In genomic region chr21:25562660-25563059, GRCh38 we compare ENCODE assay signal across 9 cellular contexts. TPM values are rescaled to one million over a fixed set of nuclear protein-coding genes. Genes with fewer than 3 reads are reported as not detected.
A peak's percentile ranks its signal among the peaks of the same experiment; 100 is the strongest.
DNase-seq lines count a peak whose midpoint lies in the region; ATAC-seq and TF ChIP-seq lines count a peak whose summit lies in the region.
"Had no signal": no experiment of that assay in that cellular context is flagged by ENCODE, and none has a peak within 500 bp of the region (broad histone marks: within the 10 kb centered on the region; RNA-seq: fewer than 3 reads in every experiment).

No MANE protein-coding gene starts in this region.

- peak overlapping the region; percentile 90 for H4K8ac ChIP-seq in mesenchymal stem cell (ENCODE audit: low read length)

- H3K9me3 ChIP-seq in right cardiac atrium (ENCODE audit: control insufficient read depth, low read length), result no peaks in the 10 kb centered on the region
- no peaks in the 10 kb centered on the region for H3K9me3 ChIP-seq in adipocyte (ENCODE audit: control insufficient read depth, low read length)
- no peaks in the 10 kb centered on the region for H3K9me3 ChIP-seq in mesenchymal stem cell (ENCODE audit: control insufficient read depth, low read length)
- H3K9me3 ChIP-seq in vagina, result no peaks in the 10 kb centered on the region

- H3K27me3 ChIP-seq in right cardiac atrium (ENCODE audit: control insufficient read depth, insufficient read depth) (no peaks in the 10 kb centered on the region), adipocyte (replicated peaks; ENCODE audit: control insufficient read depth, insufficient read depth, low read length) (no peaks in the 10 kb centered on the region), mesenchymal stem cell (ENCODE audit: control insufficient read depth in 1 of 2, insufficient read depth in 1 of 2, low read length in 2 of 2) (no peaks in the 10 kb centered on the region), vagina (no peaks in the 10 kb centered on the region)

- no peak overlapping the region for H2BK15ac ChIP-seq in mesenchymal stem cell (ENCODE audit: low read depth, poor library complexity, severe bottlenecking)

- H3K9ac ChIP-seq in adipocyte (ENCODE audit: low read length) (peak overlapping the region; percentile 82), mesenchymal stem cell (ENCODE audit: low read length) (peak overlapping the region; percentile 80)

- TF ChIP-seq CTCF in vagina (IDR thresholded peaks at IDR 0.05) (no peak), GM20000 (IDR thresholded peaks at IDR 0.05; ENCODE audit: extremely low read depth, missing control alignments) (no peak)

- H3K14ac ChIP-seq in mesenchymal stem cell (ENCODE audit: low read length in 2 of 2), result no peak overlapping the region

- peaks cover 5% of the 10 kb centered on the region for H3K79me1 ChIP-seq in mesenchymal stem cell (replicated peaks; ENCODE audit: low read length, poor library complexity, severe bottlenecking)

- H3K36me3 ChIP-seq in adipocyte (ENCODE audit: control insufficient read depth, insufficient read depth, low read length, severe bottlenecking), result peaks cover 12% of the 10 kb centered on the region
- peaks cover 0 to 24% of the 10 kb centered on the region in 2 experiments for H3K36me3 ChIP-seq in mesenchymal stem cell (ENCODE audit: control insufficient read depth in 1 of 2, insufficient read depth in 2 of 2, low read depth in 1 of 2, low read length in 2 of 2)
- H3K36me3 ChIP-seq in vagina, result no peaks in the 10 kb centered on the region

- TF ChIP-seq POLR2A in vagina (IDR thresholded peaks at IDR 0.05), result no peak

- no peak overlapping the region for H2BK120ac ChIP-seq in mesenchymal stem cell (ENCODE audit: low read depth, low read length)

- H3K4me1 ChIP-seq in right cardiac atrium (ENCODE audit: control insufficient read depth, insufficient read depth, low read length) (no peaks in the 10 kb centered on the region), adipocyte (ENCODE audit: control insufficient read depth, insufficient read depth, low read length) (peaks cover 23% of the 10 kb centered on the region), mesenchymal stem cell (ENCODE audit: control insufficient read depth, insufficient read depth, low read depth, low read length) (peaks cover 2% of the 10 kb centered on the region), vagina (no peaks in the 10 kb centered on the region)

- no peak overlapping the region for H4K91ac ChIP-seq in mesenchymal stem cell (ENCODE audit: low read length)

- H2AK5ac ChIP-seq in mesenchymal stem cell (ENCODE audit: low read length, severe bottlenecking), result no peak overlapping the region

- H2BK12ac ChIP-seq in mesenchymal stem cell (ENCODE audit: low read length in 2 of 2), result no peak overlapping the region

- WGBS in right cardiac atrium, result 75% methylated on average over 10 of the region's 10 CpGs
- WGBS in mesenchymal stem cell, result 62% methylated on average over 9 of the region's 10 CpGs

- no peak overlapping the region for H2AFZ ChIP-seq in mesenchymal stem cell (ENCODE audit: low read depth, low read length)

- H3K23ac ChIP-seq in mesenchymal stem cell (ENCODE audit: low read length in 2 of 2), result no peak overlapping the region

- H3K4me2 ChIP-seq in mesenchymal stem cell (ENCODE audit: low read length, poor library complexity, severe bottlenecking), result peak overlapping the region; percentile 91

- peak overlapping the region in 1 of 2 experiments; percentile 71 for H3K18ac ChIP-seq in mesenchymal stem cell (ENCODE audit: low read depth in 1 of 2, low read length in 2 of 2)

- no peak overlapping the region for H2BK5ac ChIP-seq in mesenchymal stem cell (ENCODE audit: low read depth, low read length, poor library complexity, severe bottlenecking)

- peak overlapping the region in 1 of 2 experiments; percentile 75 for H3K4ac ChIP-seq in mesenchymal stem cell (ENCODE audit: low read depth in 1 of 2, low read length in 2 of 2)

- DNase-seq in right cardiac atrium (no peak), Right ventricle myocardium superior (no peak), adipocyte (ENCODE audit: low read depth) (no peak), mesenchymal stem cell (no peak), vagina (ENCODE audit: extremely low spot score in 2 of 2) (no peak), iPS-NIHi7 (ENCODE audit: extremely low spot score) (no peak), GM20000 (ENCODE audit: low spot score) (no peak)
- DNase-seq: DMS 273 treated with DMSO at 0.1 percent for 48 hours had no signal

- H3K4me3 ChIP-seq in right cardiac atrium (ENCODE audit: low read length), result peak overlapping the region; percentile 36
- peak overlapping the region; percentile 82 for H3K4me3 ChIP-seq in adipocyte (ENCODE audit: low read length)
- H3K4me3 ChIP-seq in mesenchymal stem cell (ENCODE audit: insufficient read depth in 1 of 2, low read depth in 1 of 2, low read length in 2 of 2), result peak overlapping the region in 1 of 2 experiments; percentile 80
- H3K4me3 ChIP-seq in vagina, result peak overlapping the region; percentile 54 to 63

- H3K27ac ChIP-seq in right cardiac atrium (ENCODE audit: low read length) (no peak overlapping the region), mesenchymal stem cell (ENCODE audit: low read length, poor library complexity, severe bottlenecking) (no peak overlapping the region), vagina (no peak overlapping the region)

- ATAC-seq in right cardiac atrium (no peak), Right ventricle myocardium superior (ENCODE audit: poor library complexity) (no peak), HG02642 (IDR thresholded peaks at IDR 0.05; ENCODE audit: poor library complexity, unreplicated experiment) (no peak)

- intact Hi-C loops in right cardiac atrium (cut with DNase I), result loop anchor here in 1 of 4 donors (5.0 kb wide), 1 partner anchor 140 kb away; no protein-coding TSS in a partner anchor
- intact Hi-C loops in Right ventricle myocardium superior (cut with DNase I), result loop anchor here (10.0 kb wide), 1 partner anchor 138 kb away; no protein-coding TSS in a partner anchor
- intact Hi-C loops in vagina (cut with DNase I), result no loop called here

RNA-seq across cellular contexts. Expression of gene MRPL39, which starts 44.6 kb away (rescaled TPM):
- 10 to 100 TPM; 30.6 to 38.3 (median 34.5) TPM for total RNA-seq in right cardiac atrium
- 68.9 TPM for polyA plus RNA-seq in right cardiac atrium
- 56.5 TPM for total RNA-seq in Right ventricle myocardium superior
- 25.8 TPM for polyA plus RNA-seq in mesenchymal stem cell (2013, experiment 1 of 2)
- polyA plus RNA-seq in mesenchymal stem cell (2013, experiment 2 of 2), result 27.0 TPM
- 8.8 TPM for total RNA-seq in vagina
